ENCODE assay signal across 1 cellular context in the genomic region with DNA sequence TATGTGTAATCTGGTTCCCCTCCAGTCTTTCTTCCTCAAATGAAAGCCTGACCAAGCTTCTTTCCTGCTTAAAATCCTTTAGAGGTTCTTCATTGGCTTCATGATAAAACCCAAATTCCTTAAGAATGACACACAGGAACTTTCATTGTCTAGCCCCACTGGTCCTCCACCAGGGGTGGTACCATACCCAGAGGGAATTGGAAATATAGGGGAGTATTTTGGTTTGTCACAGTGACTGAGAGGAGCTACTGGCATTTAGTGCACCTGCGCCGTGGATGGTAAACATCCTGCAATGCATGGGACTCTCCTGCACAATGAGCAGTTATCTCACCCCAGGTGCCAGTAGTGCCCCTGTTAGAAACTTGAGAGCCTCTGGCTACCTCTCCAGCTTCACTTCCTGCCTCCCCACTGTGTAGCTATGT.
TF ChIP-seq lines count a peak whose summit lies in the region.

No MANE protein-coding gene starts in this region.

TF ChIP-seq in GM23338, 12 proteins besides CTCF, POLR2A, EP300 and RAD21:
- TF ChIP-seq, protein P1, sequence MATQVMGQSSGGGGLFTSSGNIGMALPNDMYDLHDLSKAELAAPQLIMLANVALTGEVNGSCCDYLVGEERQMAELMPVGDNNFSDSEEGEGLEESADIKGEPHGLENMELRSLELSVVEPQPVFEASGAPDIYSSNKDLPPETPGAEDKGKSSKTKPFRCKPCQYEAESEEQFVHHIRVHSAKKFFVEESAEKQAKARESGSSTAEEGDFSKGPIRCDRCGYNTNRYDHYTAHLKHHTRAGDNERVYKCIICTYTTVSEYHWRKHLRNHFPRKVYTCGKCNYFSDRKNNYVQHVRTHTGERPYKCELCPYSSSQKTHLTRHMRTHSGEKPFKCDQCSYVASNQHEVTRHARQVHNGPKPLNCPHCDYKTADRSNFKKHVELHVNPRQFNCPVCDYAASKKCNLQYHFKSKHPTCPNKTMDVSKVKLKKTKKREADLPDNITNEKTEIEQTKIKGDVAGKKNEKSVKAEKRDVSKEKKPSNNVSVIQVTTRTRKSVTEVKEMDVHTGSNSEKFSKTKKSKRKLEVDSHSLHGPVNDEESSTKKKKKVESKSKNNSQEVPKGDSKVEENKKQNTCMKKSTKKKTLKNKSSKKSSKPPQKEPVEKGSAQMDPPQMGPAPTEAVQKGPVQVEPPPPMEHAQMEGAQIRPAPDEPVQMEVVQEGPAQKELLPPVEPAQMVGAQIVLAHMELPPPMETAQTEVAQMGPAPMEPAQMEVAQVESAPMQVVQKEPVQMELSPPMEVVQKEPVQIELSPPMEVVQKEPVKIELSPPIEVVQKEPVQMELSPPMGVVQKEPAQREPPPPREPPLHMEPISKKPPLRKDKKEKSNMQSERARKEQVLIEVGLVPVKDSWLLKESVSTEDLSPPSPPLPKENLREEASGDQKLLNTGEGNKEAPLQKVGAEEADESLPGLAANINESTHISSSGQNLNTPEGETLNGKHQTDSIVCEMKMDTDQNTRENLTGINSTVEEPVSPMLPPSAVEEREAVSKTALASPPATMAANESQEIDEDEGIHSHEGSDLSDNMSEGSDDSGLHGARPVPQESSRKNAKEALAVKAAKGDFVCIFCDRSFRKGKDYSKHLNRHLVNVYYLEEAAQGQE (IDR thresholded peaks at IDR 0.05; ENCODE audit: unreplicated experiment): no peak
- no peak for TF ChIP-seq ZNF331 (CRISPR knock-in tag; IDR thresholded peaks at IDR 0.05; ENCODE audit: low read depth)
TF ChIP-seq in GM23338: peak in this region for 0.
